Comparison of ENCODE assay signal across 23 cellular contexts in genomic region chr7:36977878-36978277, GRCh38.
"Had no signal": no experiment of that assay in that cellular context is flagged by ENCODE, and none has a peak within 500 bp of the region (broad histone marks: within the 10 kb centered on the region; RNA-seq: fewer than 3 reads in every experiment).

No MANE protein-coding gene starts in this region.

- H3K4me3 ChIP-seq: esophagus squamous epithelium, gastroesophageal sphincter, neural progenitor cell, prostate gland, spleen, testis, tibial nerve, upper lobe of right lung, vagina had no signal

- H3K27ac ChIP-seq: esophagus squamous epithelium, neural progenitor cell, parathyroid adenoma, prostate gland, spleen, testis, tibial nerve, upper lobe of right lung, vagina had no signal

- H3K4me1 Mint-ChIP-seq: neural progenitor cell; stimulated activated naive CD8-positive, alpha-beta T cell treated with anti-CD3 and anti-CD28 coated beads, Interleukin-15, amount 100 ng/mL, for 72 hours had no signal

- H3K9me3 Mint-ChIP-seq: naive B cell; stimulated activated naive B cell treated with anti-CD40 and anti-IgM and Interleukin-4, amounts not matched to agents 10 μg/mL and 1 μg/mL and 100 μg/mL, for 72 hours; stimulated activated naive CD8-positive, alpha-beta T cell treated with anti-CD3 and anti-CD28 coated beads, Interleukin-15, amount 100 ng/mL, for 72 hours had no signal

- H3K9me3 ChIP-seq: esophagus squamous epithelium, gastroesophageal sphincter, prostate gland, spleen, testis, tibial nerve, upper lobe of right lung, vagina had no signal

- ATAC-seq: gastroesophageal sphincter; left cardiac atrium; left ventricle myocardium superior; sciatic nerve; stimulated activated naive B cell treated with anti-CD40 and anti-IgM and Interleukin-4, amounts not matched to agents 10 μg/mL and 1 μg/mL and 100 μg/mL, for 72 hours; stimulated activated naive CD8-positive, alpha-beta T cell treated with anti-CD3 and anti-CD28 coated beads, Interleukin-15, amount 100 ng/mL, for 72 hours; upper lobe of right lung had no signal

- H3K4me1 ChIP-seq: esophagus squamous epithelium, neural progenitor cell, parathyroid adenoma, prostate gland, testis, tibial nerve, upper lobe of right lung, vagina had no signal

- H3K27ac Mint-ChIP-seq: neural progenitor cell; stimulated activated naive B cell treated with anti-CD40 and anti-IgM and Interleukin-4, amounts not matched to agents 10 μg/mL and 1 μg/mL and 100 μg/mL, for 72 hours; stimulated activated naive CD8-positive, alpha-beta T cell treated with anti-CD3 and anti-CD28 coated beads, Interleukin-15, amount 100 ng/mL, for 72 hours had no signal

- H3K36me3 ChIP-seq: esophagus squamous epithelium, gastroesophageal sphincter, neural progenitor cell, prostate gland, upper lobe of right lung, vagina had no signal

- H3K27me3 ChIP-seq: esophagus squamous epithelium, gastroesophageal sphincter, neural progenitor cell, spleen, testis, tibial nerve, upper lobe of right lung, vagina had no signal

- H3K27me3 Mint-ChIP-seq: naive B cell; stimulated activated naive B cell treated with anti-CD40 and anti-IgM and Interleukin-4, amounts not matched to agents 10 μg/mL and 1 μg/mL and 100 μg/mL, for 72 hours; stimulated activated naive CD8-positive, alpha-beta T cell treated with anti-CD3 and anti-CD28 coated beads, Interleukin-15, amount 100 ng/mL, for 72 hours had no signal

- H3K4me3 Mint-ChIP-seq: naive B cell; neural progenitor cell; stimulated activated naive B cell treated with anti-CD40 and anti-IgM and Interleukin-4, amounts not matched to agents 10 μg/mL and 1 μg/mL and 100 μg/mL, for 72 hours; stimulated activated naive CD8-positive, alpha-beta T cell treated with anti-CD3 and anti-CD28 coated beads, Interleukin-15, amount 100 ng/mL, for 72 hours had no signal

- DNase-seq: esophagus squamous epithelium; foreskin fibroblast; glutamatergic neuron; left cardiac atrium; left ventricle myocardium superior; mesendoderm; naive B cell; occipital lobe; spleen; stimulated activated CD4-positive, alpha-beta T cell treated with anti-CD3 and anti-CD28 coated beads, Interleukin-15, amount 100 ng/mL, for 24 hours; stimulated activated CD4-positive, alpha-beta T cell treated with anti-CD3 and anti-CD28 coated beads, Interleukin-1b, Interleukin-23, amount 100 ng/mL, for 48 hours; stimulated activated CD4-positive, alpha-beta T cell treated with anti-CD3 and anti-CD28 coated beads, Interleukin-4, amount 100 ng/mL, for 24 hours; stimulated activated naive B cell treated with anti-CD40 and anti-IgM and Interleukin-4, amounts not matched to agents 10 μg/mL and 1 μg/mL and 100 μg/mL, for 72 hours; stimulated activated naive CD8-positive, alpha-beta T cell treated with anti-CD3 and anti-CD28 coated beads, Interleukin-15, amount 100 ng/mL, for 72 hours; testis; upper lobe of right lung had no signal
